8 cellular contexts compared by ENCODE assay signal in the genomic region with DNA sequence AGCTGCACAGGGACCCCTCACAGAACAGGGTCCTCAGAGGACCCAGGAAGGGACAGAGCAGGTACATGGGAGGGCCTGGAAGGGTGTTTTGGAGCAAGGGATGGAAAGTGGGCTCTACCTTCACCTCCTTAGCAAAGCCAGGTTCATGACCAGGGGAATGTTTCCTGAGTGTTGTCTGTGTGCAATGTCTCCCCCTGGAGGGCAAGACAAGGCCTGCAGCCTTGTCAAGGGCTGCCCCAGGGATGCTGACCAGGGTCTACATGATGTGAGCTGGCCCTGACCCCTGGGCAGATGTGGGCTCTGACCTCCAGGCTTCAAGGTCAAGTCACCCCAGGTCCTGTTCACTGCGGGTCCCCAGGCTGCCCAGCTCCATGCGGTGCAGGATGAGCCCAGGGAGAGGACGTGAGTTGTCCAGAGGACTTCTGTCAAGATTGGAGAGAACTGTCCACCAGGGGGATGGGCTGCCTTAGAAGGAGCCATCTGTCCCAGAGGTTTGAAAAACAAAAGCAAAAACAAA. TPM values are rescaled to one million over a fixed set of nuclear protein-coding genes. Genes with fewer than 3 reads are reported as not detected.
DNase-seq lines count a peak whose midpoint lies in the region; ATAC-seq, FAIRE-seq and TF ChIP-seq lines count a peak whose summit lies in the region.

No MANE protein-coding gene starts in this region.

- no peak for TF ChIP-seq POLR2A in erythroblast (IDR thresholded peaks at IDR 0.05; ENCODE audit: low read length)
- TF ChIP-seq POLR2A in GM18505 (IDR thresholded peaks at IDR 0.05; ENCODE audit: borderline replicate concordance, extremely low read depth, insufficient read depth, insufficient read length) = no peak

- H3K4me3 ChIP-seq in AG09309 (ENCODE audit: control insufficient read depth, low read depth, low read length) = no peak overlapping the region

- peak; percentile 94 for FAIRE-seq in GM19239 (lab: Jason Lieb, UNC)

- peak; percentile 2 for DNase-seq in AG09309 (ENCODE audit: low read depth)
- DNase-seq in GM19239 (ENCODE audit: insufficient read length, low spot score) = peak; percentile 70
- peak; percentile 71 for DNase-seq in NCI-H2196 (lab: John Stamatoyannopoulos, UW; ENCODE audit: unreplicated experiment)
- peak; percentile 13 for DNase-seq in activated CD8-positive, alpha-beta memory T cell treated with anti-CD3 and anti-CD28 coated beads, Interleukin-2, amount 50 U/mL, for 24 hours (ENCODE audit: extremely low read depth)
- DNase-seq in erythroblast (lab: John Stamatoyannopoulos, UW) = peak; percentile 30 to 60
- peak; percentile 61 for DNase-seq in myocyte (ENCODE audit: low read depth)
- peak; percentile 40 for DNase-seq in stimulated activated CD8-positive, alpha-beta memory T cell treated with anti-CD3 and anti-CD28 coated beads, Interleukin-7, amount 100 ng/mL, for 24 hours (ENCODE audit: low read depth)

- peak; percentile 94 for TF ChIP-seq CTCF in AG09309 (IDR thresholded peaks at IDR 0.05; ENCODE audit: control insufficient read depth, insufficient read depth, low read depth, low read length, missing control alignments)

- ATAC-seq in GM18505 (IDR thresholded peaks at IDR 0.05; ENCODE audit: unreplicated experiment) = no peak

RNA-seq across cellular contexts. Expression of gene CEACAM1, which starts 1.0 kb away (rescaled TPM):
- not detected in 2 replicates for total RNA-seq in myocyte
- 0.19 TPM for polyA plus RNA-seq in myocyte (2012)

Comparison
In these comparisons a context has a peak if more than half of its experiments do, and no peak if none do; other contexts are left out.
1. DNase-seq: peak in every context shown above with its lines; median percentile 71 in NCI-H2196; 70 in GM19239; 61 in myocyte; 45 in erythroblast; 40 in stimulated activated CD8-positive, alpha-beta memory T cell treated with anti-CD3 and anti-CD28 coated beads, Interleukin-7, amount 100 ng/mL, for 24 hours; 13 in activated CD8-positive, alpha-beta memory T cell treated with anti-CD3 and anti-CD28 coated beads, Interleukin-2, amount 50 U/mL, for 24 hours; 2 in AG09309.